In the genomic region with DNA sequence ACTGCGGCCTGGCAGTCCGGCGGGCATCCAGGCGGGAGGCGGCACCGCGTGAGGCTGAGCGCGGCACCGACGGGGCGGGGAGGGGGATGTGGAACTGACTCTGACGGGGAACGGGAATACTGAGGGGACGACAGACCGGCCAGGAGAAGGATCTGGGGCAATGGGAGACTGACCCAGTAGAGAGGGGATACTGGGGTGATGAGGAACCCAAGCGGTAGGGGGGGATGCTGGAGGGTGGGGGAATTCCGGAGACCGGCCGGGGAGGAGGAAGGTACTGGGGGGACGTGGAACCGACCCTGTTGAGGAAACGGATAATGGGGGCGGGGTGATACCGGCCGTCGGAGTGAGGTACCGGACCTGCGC, we compare ENCODE assay signal across 8 cellular contexts. TPM values are rescaled to one million over a fixed set of nuclear protein-coding genes. Genes with fewer than 3 reads are reported as not detected.
DNase-seq lines count a peak whose midpoint lies in the region; ATAC-seq and TF ChIP-seq lines count a peak whose summit lies in the region.

No MANE protein-coding gene starts in this region.

- no peak for TF ChIP-seq CTCF in VCaP (conservative IDR thresholded peaks at IDR 0.05)

- H3K27ac ChIP-seq in VCaP (peak overlapping the region; percentile 80), thymus (ENCODE audit: low read depth) (peak overlapping the region; percentile 75)

- under 1% methylated on average over 29 of the region's 29 CpGs for WGBS in thymus

- H3K36me3 ChIP-seq in thymus (ENCODE audit: control insufficient read depth, insufficient read depth) = peaks cover 6% of the 10 kb centered on the region

- DNase-seq in Daoy (ENCODE audit: low read depth) = peak; percentile 49
- peak; percentile 60 for DNase-seq in ecto neural progenitor cell (ENCODE audit: low spot score)
- DNase-seq in AML-193 (lab: John Stamatoyannopoulos, UW) = no peak
- DNase-seq in SK-N-DZ (ENCODE audit: low spot score) = no peak

- ATAC-seq in HG02571 (IDR thresholded peaks at IDR 0.05; ENCODE audit: unreplicated experiment) = peak; percentile 7

- peaks cover 22% of the 10 kb centered on the region for H3K4me1 ChIP-seq in mononuclear cell (ENCODE audit: insufficient read depth, low read length)
- H3K4me1 ChIP-seq in thymus (ENCODE audit: control insufficient read depth, insufficient read depth, low read length) = peaks cover 20% of the 10 kb centered on the region

- H3K27me3 ChIP-seq in mononuclear cell (ENCODE audit: insufficient read depth, low read length) (no peaks in the 10 kb centered on the region), thymus (ENCODE audit: control insufficient read depth, insufficient read depth) (no peaks in the 10 kb centered on the region)

- no peaks in the 10 kb centered on the region for H3K9me3 ChIP-seq in mononuclear cell (ENCODE audit: low read depth, low read length)
- H3K9me3 ChIP-seq in thymus (ENCODE audit: control insufficient read depth) = no peaks in the 10 kb centered on the region

- H3K4me3 ChIP-seq in mononuclear cell (ENCODE audit: low read length) (peak overlapping the region; percentile 65), thymus (ENCODE audit: low read length) (peak overlapping the region; percentile 97)

RNA-seq across cellular contexts. Expression of gene IPPK, which starts 0.4 kb away (rescaled TPM):
- 31.3 and 39.0 TPM in 2 replicates for total RNA-seq in Daoy (2014; rRNA removed; shearing (Covaris generic))
- total RNA-seq in mononuclear cell = 4.7 TPM
- 10.5 TPM for polyA plus RNA-seq in thymus
- 6.4 and 7.6 TPM in 2 replicates for polyA plus RNA-seq in SK-N-DZ (2014; cell fraction: cytosol; rRNA removed)
- 20.0 and 32.8 TPM in 2 replicates for polyA plus RNA-seq in SK-N-DZ (2014; cell fraction: nucleus; rRNA removed)

Comparison
In these comparisons a context has a peak if more than half of its experiments do, and no peak if none do; other contexts are left out.
1. DNase-seq: peak in Daoy (single experiment) and ecto neural progenitor cell (single experiment); none in AML-193 (0 of 2) and SK-N-DZ (single experiment).